9 cellular contexts compared by ENCODE assay signal in genomic region chrX:132631579-132632232, GRCh38.
DNase-seq lines count a peak whose midpoint lies in the region; FAIRE-seq and TF ChIP-seq lines count a peak whose summit lies in the region.
"Had no signal": no experiment of that assay in that cellular context is flagged by ENCODE, and none has a peak within 500 bp of the region (broad histone marks: within the 10 kb centered on the region; RNA-seq: fewer than 3 reads in every experiment).

No MANE protein-coding gene starts in this region.

- no peak overlapping the region for H3K9ac ChIP-seq in adipocyte (ENCODE audit: low read length)

- H3K36me3 Mint-ChIP-seq in activated T-helper 1 cell treated with anti-CD3 and anti-CD28 coated beads, Interleukin-12 subunit alpha, Interleukin-12 subunit beta, Interleukin-2, Interleukin-4 antibody, amounts not matched to agents 30 ng/mL and 10 ng/mL and 1 ng/mL, durations not matched to agents 14 hours and 24 hours and 36 hours (ENCODE audit: low read depth), result no peaks in the 10 kb centered on the region

- 0 out of 2 replicates have a peak, but pooled peaks have one; percentile 14 for TF ChIP-seq CTCF in GM12874 (IDR thresholded peaks at IDR 0.05; ENCODE audit: insufficient read depth, low read depth, low read length)

- no peak overlapping the region for H3K4me3 Mint-ChIP-seq in activated T-helper 1 cell treated with anti-CD3 and anti-CD28 coated beads, Interleukin-12 subunit alpha, Interleukin-12 subunit beta, Interleukin-2, Interleukin-4 antibody, amounts not matched to agents 30 ng/mL and 10 ng/mL and 1 ng/mL, durations not matched to agents 14 hours and 24 hours and 36 hours

- no peaks in the 10 kb centered on the region for H3K4me1 ChIP-seq in adipocyte (ENCODE audit: control insufficient read depth, insufficient read depth, low read length)

- no peaks in the 10 kb centered on the region for H3K9me3 Mint-ChIP-seq in activated T-helper 1 cell treated with anti-CD3 and anti-CD28 coated beads, Interleukin-12 subunit alpha, Interleukin-12 subunit beta, Interleukin-2, Interleukin-4 antibody, amounts not matched to agents 30 ng/mL and 10 ng/mL and 1 ng/mL, durations not matched to agents 14 hours and 24 hours and 36 hours

- no peak overlapping the region for H3K27ac Mint-ChIP-seq in activated T-helper 1 cell treated with anti-CD3 and anti-CD28 coated beads, Interleukin-12 subunit alpha, Interleukin-12 subunit beta, Interleukin-2, Interleukin-4 antibody, amounts not matched to agents 30 ng/mL and 10 ng/mL and 1 ng/mL, durations not matched to agents 14 hours and 24 hours and 36 hours

- no peak for FAIRE-seq in urothelium cell line (lab: Jason Lieb, UNC)
- FAIRE-seq: colon had no signal

- no peaks in the 10 kb centered on the region for H3K4me1 Mint-ChIP-seq in activated T-helper 1 cell treated with anti-CD3 and anti-CD28 coated beads, Interleukin-12 subunit alpha, Interleukin-12 subunit beta, Interleukin-2, Interleukin-4 antibody, amounts not matched to agents 30 ng/mL and 10 ng/mL and 1 ng/mL, durations not matched to agents 14 hours and 24 hours and 36 hours (ENCODE audit: low read depth)

- peaks cover 64% of the 10 kb centered on the region for H3K27me3 ChIP-seq in adipocyte (replicated peaks; ENCODE audit: control insufficient read depth, insufficient read depth, low read length)

- peaks cover 2% of the 10 kb centered on the region for H3K27me3 Mint-ChIP-seq in activated T-helper 1 cell treated with anti-CD3 and anti-CD28 coated beads, Interleukin-12 subunit alpha, Interleukin-12 subunit beta, Interleukin-2, Interleukin-4 antibody, amounts not matched to agents 30 ng/mL and 10 ng/mL and 1 ng/mL, durations not matched to agents 14 hours and 24 hours and 36 hours (ENCODE audit: insufficient read depth)

- intact Hi-C loops in activated T-helper 1 cell treated with anti-CD3 and anti-CD28 coated beads, Interleukin-12 subunit alpha, Interleukin-12 subunit beta, Interleukin-2, Interleukin-4 antibody, amounts not matched to agents 30 ng/mL and 10 ng/mL and 1 ng/mL, durations not matched to agents 14 hours and 24 hours and 36 hours (cut with micrococcal nuclease), result loop anchor here (1.0 to 10.0 kb wide), 3 partner anchors 338 to 1043 kb away; no protein-coding TSS in a partner anchor

- no peak overlapping the region for H3K4me3 ChIP-seq in Jurkat, Clone E6-1 (ENCODE audit: low read length)
- H3K4me3 ChIP-seq in adipocyte (ENCODE audit: low read length), result no peak overlapping the region

- H3K36me3 ChIP-seq in adipocyte (ENCODE audit: control insufficient read depth, insufficient read depth, low read length, severe bottlenecking), result no peaks in the 10 kb centered on the region

- peak; percentile 20 for DNase-seq in AG08396 (ENCODE audit: low spot score)
- DNase-seq in Jurkat, Clone E6-1 (ENCODE audit: low read depth, low spot score), result peak; percentile 21
- peak; percentile 65 for DNase-seq in adipocyte (ENCODE audit: low read depth)
- peak; percentile 24 for DNase-seq in inferior parietal cortex (ENCODE audit: extremely low spot score)
- DNase-seq in urothelium cell line (ENCODE audit: low spot score), result peak; percentile 20
- DNase-seq in activated T-helper 1 cell treated with anti-CD3 and anti-CD28 coated beads, Interleukin-12 subunit alpha, Interleukin-12 subunit beta, Interleukin-2, Interleukin-4 antibody, amounts not matched to agents 30 ng/mL and 10 ng/mL and 1 ng/mL, durations not matched to agents 14 hours and 24 hours and 36 hours (ENCODE audit: low spot score), result no peak
- DNase-seq in effector CD4-positive, alpha-beta T cell, result no peak

- no peaks in the 10 kb centered on the region for H3K9me3 ChIP-seq in adipocyte (ENCODE audit: control insufficient read depth, low read length)

Comparison
In these comparisons a context has a peak if more than half of its experiments do, and no peak if none do; other contexts are left out.
1. DNase-seq: peak in AG08396 (single experiment), Jurkat, Clone E6-1 (single experiment), adipocyte (single experiment), inferior parietal cortex (single experiment) and urothelium cell line (single experiment); none in activated T-helper 1 cell treated with anti-CD3 and anti-CD28 coated beads, Interleukin-12 subunit alpha, Interleukin-12 subunit beta, Interleukin-2, Interleukin-4 antibody, amounts not matched to agents 30 ng/mL and 10 ng/mL and 1 ng/mL, durations not matched to agents 14 hours and 24 hours and 36 hours (single experiment) and effector CD4-positive, alpha-beta T cell (single experiment).